Comparison of ENCODE assay signal across 35 cellular contexts in genomic region chr12:27055966-27056365, GRCh38. TPM values are rescaled to one million over a fixed set of nuclear protein-coding genes. Genes with fewer than 3 reads are reported as not detected.
"Had no signal": no experiment of that assay in that cellular context is flagged by ENCODE, and none has a peak within 500 bp of the region (broad histone marks: within the 10 kb centered on the region; RNA-seq: fewer than 3 reads in every experiment).

No MANE protein-coding gene starts in this region.

- H3K4me3 ChIP-seq: colonic mucosa, esophagus squamous epithelium, gastrocnemius medialis, heart right ventricle, left lung, lower lobe of right lung, mucosa of descending colon had no signal

- H3K27me3 ChIP-seq: colonic mucosa, esophagus squamous epithelium, gastrocnemius medialis, heart right ventricle, left lung had no signal

- DNase-seq: colonic mucosa; cortex of kidney; effector CD8-positive, alpha-beta T cell; effector memory CD8-positive, alpha-beta T cell; endodermal cell; erythroblast; esophagus squamous epithelium; foreskin fibroblast; foreskin melanocyte; gastrocnemius medialis; glutamatergic neuron; head of caudate nucleus; heart right ventricle; hippocampal formation; left cardiac atrium; left lung; left ventricle myocardium superior; lower lobe of right lung; mesenchymal stem cell; mucosa of descending colon; naive B cell had no signal

- H3K36me3 ChIP-seq: colonic mucosa, esophagus squamous epithelium, gastrocnemius medialis, heart right ventricle, left lung, lower lobe of right lung had no signal

- H3K9me3 Mint-ChIP-seq: dendritic cell treated with granulocyte-macrophage colony-stimulating factor and Interleukin-4, amounts not matched to agents 40 ng/mL and 50 ng/mL, for 4 days; effector memory CD8-positive, alpha-beta T cell; endodermal cell had no signal

- H3K27ac Mint-ChIP-seq: dendritic cell treated with granulocyte-macrophage colony-stimulating factor and Interleukin-4, amounts not matched to agents 40 ng/mL and 50 ng/mL, for 4 days; effector memory CD8-positive, alpha-beta T cell; endodermal cell; mesothelial cell of epicardium; naive B cell had no signal

- H3K4me1 ChIP-seq: colonic mucosa, gastrocnemius medialis, heart right ventricle, left lung, lower lobe of right lung had no signal

- FAIRE-seq: endometrium, islet of Langerhans, keratinocyte had no signal

- H3K4me1 Mint-ChIP-seq: endodermal cell, naive B cell had no signal

- H3K27ac ChIP-seq: colonic mucosa, epithelial cell of prostate, gastrocnemius medialis, heart right ventricle, left lung, lower lobe of right lung had no signal

- H3K4me3 Mint-ChIP-seq: dendritic cell treated with granulocyte-macrophage colony-stimulating factor and Interleukin-4, amounts not matched to agents 40 ng/mL and 50 ng/mL, for 4 days; effector memory CD8-positive, alpha-beta T cell; endodermal cell; mesothelial cell of epicardium had no signal

- ATAC-seq: effector memory CD8-positive, alpha-beta T cell; esophagus mucosa; gastrocnemius medialis; heart right ventricle; left cardiac atrium; left lung; left ventricle myocardium superior; lower lobe of right lung; mucosa of descending colon had no signal

- H3K27me3 Mint-ChIP-seq: dendritic cell treated with granulocyte-macrophage colony-stimulating factor and Interleukin-4, amounts not matched to agents 40 ng/mL and 50 ng/mL, for 4 days; effector memory CD8-positive, alpha-beta T cell; naive B cell had no signal

- H3K9me3 ChIP-seq: colonic mucosa, esophagus squamous epithelium, gastrocnemius medialis, heart right ventricle, left lung, lower lobe of right lung, mucosa of descending colon had no signal

RNA-seq across cellular contexts. Expression of gene C12orf71, which starts 26.4 kb away (rescaled TPM):
- total RNA-seq: colonic mucosa, dermis microvascular lymphatic vessel endothelial cell, endodermal cell, esophagus mucosa, esophagus squamous epithelium, gastrocnemius medialis, glomerular endothelial cell, heart right ventricle, kidney epithelial cell, left cardiac atrium, left lung, left ventricle myocardium superior, lower leg skin, lower lobe of right lung, lung microvascular endothelial cell, mesenteric fat pad, mesothelial cell of epicardium, mucosa of descending colon, myocyte had no signal
- polyA plus RNA-seq: heart right ventricle, keratinocyte had no signal
